Comparison of ENCODE assay signal across 17 cellular contexts in the genomic region with DNA sequence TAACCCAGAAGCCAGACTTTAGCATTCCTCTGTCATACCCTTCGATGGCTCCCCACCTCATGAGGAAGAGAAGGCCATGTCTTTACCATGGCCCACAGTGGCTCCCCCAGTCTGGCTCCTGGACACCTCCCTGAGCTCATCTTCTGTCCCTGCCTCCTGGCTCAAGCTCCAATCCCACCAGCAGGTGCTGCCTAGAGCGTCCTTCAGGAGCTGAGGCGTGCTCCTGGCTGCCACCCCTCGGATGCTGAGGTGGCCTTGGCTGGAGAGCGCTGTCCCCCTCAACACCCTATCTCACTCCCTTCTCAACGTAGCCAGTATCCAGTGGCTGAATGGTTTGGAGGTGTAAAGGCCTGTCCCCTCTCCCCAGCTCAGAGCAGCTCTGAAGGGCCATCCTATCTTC. TPM values are rescaled to one million over a fixed set of nuclear protein-coding genes. Genes with fewer than 3 reads are reported as not detected.
DNase-seq lines count a peak whose midpoint lies in the region; ATAC-seq and TF ChIP-seq lines count a peak whose summit lies in the region.
"Had no signal": no experiment of that assay in that cellular context is flagged by ENCODE, and none has a peak within 500 bp of the region (broad histone marks: within the 10 kb centered on the region; RNA-seq: fewer than 3 reads in every experiment).

No MANE protein-coding gene starts in this region.

- H3K4me3 ChIP-seq in esophagus (ENCODE audit: low read depth in 1 of 2, low read length in 2 of 2): no peak overlapping the region
- H3K4me3 ChIP-seq: BLaER1, GM12878, GM23248, HAP-1 had no signal

- H3K27ac ChIP-seq in esophagus (ENCODE audit: low read depth in 2 of 2, low read length in 1 of 2): peak overlapping the region; percentile 95 to 96
- H3K27ac ChIP-seq: BLaER1, GM23248 had no signal

- ATAC-seq in natural killer cell treated with Interleukin-12 subunit alpha and Interleukin-12 subunit beta and Interleukin-15 and Interleukin-18, amount 100 ng/mL, for 72 hours: no peak
- ATAC-seq in natural killer cell (no peak), GM18505 (IDR thresholded peaks at IDR 0.05; ENCODE audit: unreplicated experiment) (no peak)
- ATAC-seq in stimulated activated effector memory CD8-positive, alpha-beta T cell treated with anti-CD3 and anti-CD28 coated beads, Interleukin-12 subunit alpha, Interleukin-12 subunit beta, amount 100 ng/mL, for 72 hours: no peak
- ATAC-seq: GM12878 had no signal

- no peaks in the 10 kb centered on the region for H3K9me3 Mint-ChIP-seq in activated naive CD4-positive, alpha-beta T cell treated with anti-CD3 and anti-CD28 coated beads, Interleukin-2, amount 10 ng/mL, durations not matched to agents 7 days and 5 days
- H3K9me3 Mint-ChIP-seq in activated naive CD4-positive, alpha-beta T cell treated with anti-CD3 and anti-CD28 coated beads for 36 hours: peaks cover 3% of the 10 kb centered on the region
- H3K9me3 Mint-ChIP-seq in natural killer cell treated with Interleukin-12 subunit alpha and Interleukin-12 subunit beta and Interleukin-15 and Interleukin-18, amount 100 ng/mL, for 72 hours: no peaks in the 10 kb centered on the region
- no peaks in the 10 kb centered on the region for H3K9me3 Mint-ChIP-seq in natural killer cell
- no peaks in the 10 kb centered on the region for H3K9me3 Mint-ChIP-seq in stimulated activated effector memory CD8-positive, alpha-beta T cell treated with anti-CD3 and anti-CD28 coated beads, Interleukin-12 subunit alpha, Interleukin-12 subunit beta, amount 100 ng/mL, for 72 hours

- CTCF ChIA-PET in activated naive CD4-positive, alpha-beta T cell treated with anti-CD3 and anti-CD28 coated beads, Interleukin-2, amount 10 ng/mL, durations not matched to agents 7 days and 5 days (lab: Charles Lee): no interaction called here
- CTCF ChIA-PET in activated naive CD4-positive, alpha-beta T cell treated with anti-CD3 and anti-CD28 coated beads for 36 hours (lab: Charles Lee): no interaction called here

- no peak for TF ChIP-seq POLR2A in GM18505 (IDR thresholded peaks at IDR 0.05; ENCODE audit: borderline replicate concordance, extremely low read depth, insufficient read depth, insufficient read length)

- peaks cover 39% of the 10 kb centered on the region for H3K4me1 Mint-ChIP-seq in activated naive CD4-positive, alpha-beta T cell treated with anti-CD3 and anti-CD28 coated beads, Interleukin-2, amount 10 ng/mL, durations not matched to agents 7 days and 5 days
- peaks cover 27% of the 10 kb centered on the region for H3K4me1 Mint-ChIP-seq in activated naive CD4-positive, alpha-beta T cell treated with anti-CD3 and anti-CD28 coated beads for 36 hours (ENCODE audit: low read depth)
- H3K4me1 Mint-ChIP-seq in natural killer cell treated with Interleukin-12 subunit alpha and Interleukin-12 subunit beta and Interleukin-15 and Interleukin-18, amount 100 ng/mL, for 72 hours (ENCODE audit: low read depth in 2 of 2): peaks cover 34 to 41% of the 10 kb centered on the region in 2 donors
- H3K4me1 Mint-ChIP-seq in natural killer cell: peaks cover 13 to 16% of the 10 kb centered on the region in 2 donors
- peaks cover 59% of the 10 kb centered on the region for H3K4me1 Mint-ChIP-seq in stimulated activated effector memory CD8-positive, alpha-beta T cell treated with anti-CD3 and anti-CD28 coated beads, Interleukin-12 subunit alpha, Interleukin-12 subunit beta, amount 100 ng/mL, for 72 hours

- H3K27me3 Mint-ChIP-seq in activated naive CD4-positive, alpha-beta T cell treated with anti-CD3 and anti-CD28 coated beads, Interleukin-2, amount 10 ng/mL, durations not matched to agents 7 days and 5 days: no peaks in the 10 kb centered on the region
- H3K27me3 Mint-ChIP-seq in activated naive CD4-positive, alpha-beta T cell treated with anti-CD3 and anti-CD28 coated beads for 36 hours (ENCODE audit: low read depth): no peaks in the 10 kb centered on the region
- no peaks in the 10 kb centered on the region for H3K27me3 Mint-ChIP-seq in natural killer cell treated with Interleukin-12 subunit alpha and Interleukin-12 subunit beta and Interleukin-15 and Interleukin-18, amount 100 ng/mL, for 72 hours
- peaks cover 0 to 3% of the 10 kb centered on the region in 2 donors for H3K27me3 Mint-ChIP-seq in natural killer cell (ENCODE audit: low read depth in 2 of 2)
- H3K27me3 Mint-ChIP-seq: CD4-positive, alpha-beta memory T cell had no signal

- 96 to 98% methylated on average over 6 of the region's 6 CpGs for WGBS in esophagus, 2 donors

- intact Hi-C loops in activated naive CD4-positive, alpha-beta T cell treated with anti-CD3 and anti-CD28 coated beads for 36 hours (cut with micrococcal nuclease): no loop called here
- intact Hi-C loops in natural killer cell (cut with micrococcal nuclease): no loop called here

- H3K27ac Mint-ChIP-seq in activated naive CD4-positive, alpha-beta T cell treated with anti-CD3 and anti-CD28 coated beads, Interleukin-2, amount 10 ng/mL, durations not matched to agents 7 days and 5 days: peak overlapping the region; percentile 29
- H3K27ac Mint-ChIP-seq in activated naive CD4-positive, alpha-beta T cell treated with anti-CD3 and anti-CD28 coated beads for 36 hours: no peak overlapping the region
- peak overlapping the region; percentile 6 to 57 for H3K27ac Mint-ChIP-seq in natural killer cell treated with Interleukin-12 subunit alpha and Interleukin-12 subunit beta and Interleukin-15 and Interleukin-18, amount 100 ng/mL, for 72 hours
- H3K27ac Mint-ChIP-seq in natural killer cell: no peak overlapping the region
- H3K27ac Mint-ChIP-seq in stimulated activated effector memory CD8-positive, alpha-beta T cell treated with anti-CD3 and anti-CD28 coated beads, Interleukin-12 subunit alpha, Interleukin-12 subunit beta, amount 100 ng/mL, for 72 hours: peak overlapping the region; percentile 3

- no peaks in the 10 kb centered on the region for H3K27me3 ChIP-seq in esophagus (ENCODE audit: control insufficient read depth in 1 of 2, insufficient read depth in 2 of 2, low read length in 2 of 2)
- H3K27me3 ChIP-seq: BLaER1 had no signal

- no peak for DNase-seq in activated naive CD4-positive, alpha-beta T cell treated with anti-CD3 and anti-CD28 coated beads, Interleukin-2, amount 10 ng/mL, durations not matched to agents 7 days and 5 days
- no peak for DNase-seq in activated naive CD4-positive, alpha-beta T cell treated with anti-CD3 and anti-CD28 coated beads for 36 hours
- DNase-seq in natural killer cell treated with Interleukin-12 subunit alpha and Interleukin-12 subunit beta and Interleukin-15 and Interleukin-18, amount 100 ng/mL, for 72 hours (ENCODE audit: low spot score): no peak
- DNase-seq in natural killer cell: no peak
- DNase-seq in stimulated activated effector memory CD8-positive, alpha-beta T cell treated with anti-CD3 and anti-CD28 coated beads, Interleukin-12 subunit alpha, Interleukin-12 subunit beta, amount 100 ng/mL, for 72 hours (ENCODE audit: low spot score in 2 of 2): no peak
- no peak for DNase-seq in activated CD8-positive, alpha-beta memory T cell treated with anti-CD3 and anti-CD28 coated beads for 24 hours
- DNase-seq: 8988T; CD4-positive, alpha-beta memory T cell; DMS153; DMS79; GM23248 had no signal

- peaks cover 1% of the 10 kb centered on the region for H3K36me3 Mint-ChIP-seq in activated naive CD4-positive, alpha-beta T cell treated with anti-CD3 and anti-CD28 coated beads, Interleukin-2, amount 10 ng/mL, durations not matched to agents 7 days and 5 days
- no peaks in the 10 kb centered on the region for H3K36me3 Mint-ChIP-seq in activated naive CD4-positive, alpha-beta T cell treated with anti-CD3 and anti-CD28 coated beads for 36 hours (ENCODE audit: low read depth)
- H3K36me3 Mint-ChIP-seq in natural killer cell treated with Interleukin-12 subunit alpha and Interleukin-12 subunit beta and Interleukin-15 and Interleukin-18, amount 100 ng/mL, for 72 hours: no peaks in the 10 kb centered on the region
- H3K36me3 Mint-ChIP-seq in natural killer cell: no peaks in the 10 kb centered on the region
- no peaks in the 10 kb centered on the region for H3K36me3 Mint-ChIP-seq in stimulated activated effector memory CD8-positive, alpha-beta T cell treated with anti-CD3 and anti-CD28 coated beads, Interleukin-12 subunit alpha, Interleukin-12 subunit beta, amount 100 ng/mL, for 72 hours
- H3K36me3 Mint-ChIP-seq: CD4-positive, alpha-beta memory T cell had no signal

- no peaks in the 10 kb centered on the region for H3K9me3 ChIP-seq in esophagus (ENCODE audit: control insufficient read depth in 2 of 2, insufficient read depth in 1 of 2, low read depth in 1 of 2, low read length in 1 of 2)
- H3K9me3 ChIP-seq: HAP-1 had no signal

- H3K36me3 ChIP-seq in esophagus (ENCODE audit: control insufficient read depth in 2 of 2, insufficient read depth in 2 of 2, low read length in 1 of 2): no peaks in the 10 kb centered on the region
- H3K36me3 ChIP-seq: BLaER1, HAP-1 had no signal

- TF ChIP-seq CTCF in natural killer cell (IDR thresholded peaks at IDR 0.05): no peak

- H3K4me3 Mint-ChIP-seq in activated naive CD4-positive, alpha-beta T cell treated with anti-CD3 and anti-CD28 coated beads, Interleukin-2, amount 10 ng/mL, durations not matched to agents 7 days and 5 days: no peak overlapping the region
- H3K4me3 Mint-ChIP-seq in activated naive CD4-positive, alpha-beta T cell treated with anti-CD3 and anti-CD28 coated beads for 36 hours: no peak overlapping the region
- H3K4me3 Mint-ChIP-seq in natural killer cell treated with Interleukin-12 subunit alpha and Interleukin-12 subunit beta and Interleukin-15 and Interleukin-18, amount 100 ng/mL, for 72 hours: no peak overlapping the region
- no peak overlapping the region for H3K4me3 Mint-ChIP-seq in natural killer cell
- no peak overlapping the region for H3K4me3 Mint-ChIP-seq in stimulated activated effector memory CD8-positive, alpha-beta T cell treated with anti-CD3 and anti-CD28 coated beads, Interleukin-12 subunit alpha, Interleukin-12 subunit beta, amount 100 ng/mL, for 72 hours
- H3K4me3 Mint-ChIP-seq: CD14-positive monocyte had no signal

- H3K4me1 ChIP-seq in esophagus (ENCODE audit: control insufficient read depth in 2 of 2, insufficient read depth in 2 of 2, low read length in 1 of 2): peaks cover 0 to 22% of the 10 kb centered on the region in 2 donors
- H3K4me1 ChIP-seq: HAP-1 had no signal

RNA-seq across cellular contexts. Expression of gene RANBP9, which starts 47.4 kb away (rescaled TPM):
- 10 to 100 TPM; 61.2 to 62.9 TPM for total RNA-seq in activated naive CD4-positive, alpha-beta T cell treated with anti-CD3 and anti-CD28 coated beads for 36 hours
- total RNA-seq in natural killer cell treated with Interleukin-12 subunit alpha and Interleukin-12 subunit beta and Interleukin-15 and Interleukin-18, amount 100 ng/mL, for 72 hours: 10 to 100 TPM; 49.2 to 61.1 TPM
- 10 to 100 TPM; 52.2 to 62.5 (median 57.6) TPM for total RNA-seq in natural killer cell
- 100 to 1,000 TPM in 1 of 2 donors, 10 to 100 TPM in 1; 60.8 to 123 TPM for polyA plus RNA-seq in esophagus

RNA-seq across cellular contexts. Expression of gene MCUR1, which starts 55.3 kb away (rescaled TPM):
- total RNA-seq in activated naive CD4-positive, alpha-beta T cell treated with anti-CD3 and anti-CD28 coated beads for 36 hours: 10 to 100 TPM; 27.1 to 28.3 TPM
- total RNA-seq in natural killer cell treated with Interleukin-12 subunit alpha and Interleukin-12 subunit beta and Interleukin-15 and Interleukin-18, amount 100 ng/mL, for 72 hours: 10 to 100 TPM; 23.4 to 42.9 TPM
- 1 to 10 TPM; 6.0 to 9.6 (median 7.9) TPM for total RNA-seq in natural killer cell
- 10 to 100 TPM; 10.4 to 40.0 TPM for polyA plus RNA-seq in esophagus

Comparison
In these comparisons a context has a peak if more than half of its experiments do, and no peak if none do; other contexts are left out.
1. H3K27ac Mint-ChIP-seq: peak in activated naive CD4-positive, alpha-beta T cell treated with anti-CD3 and anti-CD28 coated beads, Interleukin-2, amount 10 ng/mL, durations not matched to agents 7 days and 5 days (single experiment), natural killer cell treated with Interleukin-12 subunit alpha and Interleukin-12 subunit beta and Interleukin-15 and Interleukin-18, amount 100 ng/mL, for 72 hours (2 of 2) and stimulated activated effector memory CD8-positive, alpha-beta T cell treated with anti-CD3 and anti-CD28 coated beads, Interleukin-12 subunit alpha, Interleukin-12 subunit beta, amount 100 ng/mL, for 72 hours (single experiment); none in activated naive CD4-positive, alpha-beta T cell treated with anti-CD3 and anti-CD28 coated beads for 36 hours (single experiment) and natural killer cell (0 of 2).